ENCODE assay signal across 1 cellular context in genomic region chr10:12605580-12606405, GRCh38.
TF ChIP-seq lines count a peak whose summit lies in the region.

No MANE protein-coding gene starts in this region.

TF ChIP-seq in HepG2, 621 proteins besides CTCF, POLR2A, EP300 and RAD21 (continued from another document and continues in another):
- TF ChIP-seq SNAPC2 (CRISPR knock-in tag; IDR thresholded peaks at IDR 0.05) (no peak), CAMTA2 (CRISPR knock-in tag; IDR thresholded peaks at IDR 0.05; ENCODE audit: borderline replicate concordance) (no peak), ZBTB37 (CRISPR knock-in tag; IDR thresholded peaks at IDR 0.05) (no peak), HNRNPK (IDR thresholded peaks at IDR 0.05; ENCODE audit: low read depth, low read length, poor library complexity, severe bottlenecking) (no peak), CHD2 (IDR thresholded peaks at IDR 0.05; ENCODE audit: low read depth, low read length) (no peak), ARNTL (CRISPR knock-in tag; IDR thresholded peaks at IDR 0.05) (no peak), ZNF367 (CRISPR knock-in tag; IDR thresholded peaks at IDR 0.05; ENCODE audit: borderline replicate concordance) (no peak), ASH2L (IDR thresholded peaks at IDR 0.05; ENCODE audit: insufficient read length, low read depth, low read length) (no peak), ZNF138 (CRISPR knock-in tag; IDR thresholded peaks at IDR 0.05; ENCODE audit: low read depth) (no peak), HOMEZ (CRISPR knock-in tag; IDR thresholded peaks at IDR 0.05; ENCODE audit: low read depth) (no peak), ZNF383 (CRISPR knock-in tag; IDR thresholded peaks at IDR 0.05; ENCODE audit: borderline replicate concordance) (no peak), TEF (CRISPR knock-in tag; IDR thresholded peaks at IDR 0.05) (no peak), ZNF34 (CRISPR knock-in tag; IDR thresholded peaks at IDR 0.05; ENCODE audit: borderline replicate concordance) (no peak), SRF (IDR thresholded peaks at IDR 0.05; ENCODE audit: low read depth, low read length) (no peak), POGK (CRISPR knock-in tag; conservative IDR thresholded peaks at IDR 0.05) (no peak), CREBL2 (CRISPR knock-in tag; IDR thresholded peaks at IDR 0.05; ENCODE audit: borderline replicate concordance) (no peak), NFYB (CRISPR knock-in tag; IDR thresholded peaks at IDR 0.05) (no peak), ERF (CRISPR knock-in tag; IDR thresholded peaks at IDR 0.05) (no peak), ZMYM3 (CRISPR knock-in tag; IDR thresholded peaks at IDR 0.05) (peak; percentile 38; the same call in 1 of the 2 replicates), FOXP4 (CRISPR knock-in tag; IDR thresholded peaks at IDR 0.05) (peak; percentile 50; the same call in 1 of the 2 replicates), GTF2F1 (IDR thresholded peaks at IDR 0.05; ENCODE audit: low read length) (no peak), TGIF2 (CRISPR knock-in tag; IDR thresholded peaks at IDR 0.05) (no peak), ZNF777 (CRISPR knock-in tag; IDR thresholded peaks at IDR 0.05) (no peak), ELF4 (CRISPR knock-in tag; IDR thresholded peaks at IDR 0.05; ENCODE audit: borderline replicate concordance) (no peak), REL (CRISPR knock-in tag; conservative IDR thresholded peaks at IDR 0.05) (no peak), ZNF512B (CRISPR knock-in tag; IDR thresholded peaks at IDR 0.05; ENCODE audit: borderline replicate concordance) (no peak), IRF1 (CRISPR knock-in tag; IDR thresholded peaks at IDR 0.05; ENCODE audit: low read depth) (no peak), MXD3 (CRISPR knock-in tag; IDR thresholded peaks at IDR 0.05) (no peak), SP2 (CRISPR knock-in tag; IDR thresholded peaks at IDR 0.05) (no peak), ETS1 (CRISPR knock-in tag; IDR thresholded peaks at IDR 0.05) (no peak), NFKBIZ (CRISPR knock-in tag; IDR thresholded peaks at IDR 0.05) (no peak), RNF2 (conservative IDR thresholded peaks at IDR 0.05; ENCODE audit: low read depth) (no peak), ZNF879 (CRISPR knock-in tag; IDR thresholded peaks at IDR 0.05) (no peak), ZBTB40 (IDR thresholded peaks at IDR 0.05) (no peak), ZBTB40 (CRISPR knock-in tag; IDR thresholded peaks at IDR 0.05) (no peak)
